ENCODE assay signal across 1 cellular context in the genomic region with DNA sequence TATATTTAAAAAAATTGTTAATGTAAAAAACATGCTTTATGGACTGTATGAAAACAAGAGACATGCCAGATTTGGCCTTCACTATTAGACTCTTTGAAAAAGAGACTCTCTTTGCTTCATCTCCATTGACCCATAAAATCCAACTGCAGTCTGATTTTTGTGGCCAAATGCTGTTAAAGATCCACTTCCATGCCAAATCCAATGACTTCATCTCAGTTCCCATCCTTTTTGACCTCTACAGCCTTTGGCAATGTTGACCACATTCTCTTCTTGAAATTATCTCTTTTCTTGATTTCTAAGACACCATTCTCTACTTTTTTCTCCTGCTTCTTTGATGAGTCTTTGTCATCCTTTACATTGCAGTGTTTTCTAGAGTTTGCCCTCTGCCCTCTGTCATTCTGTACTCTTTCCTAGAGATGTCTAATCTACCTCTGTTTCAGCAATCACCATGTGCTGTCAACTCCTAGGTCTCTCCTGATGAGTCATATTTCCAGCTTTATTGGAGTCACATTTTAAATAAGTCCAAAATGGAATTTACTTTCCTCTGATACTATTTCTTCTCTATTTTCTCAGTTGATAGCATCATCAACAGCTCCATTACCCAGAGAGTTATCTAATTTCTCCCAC.
A peak's percentile ranks its signal among the peaks of the same experiment; 100 is the strongest.
TF ChIP-seq lines count a peak whose summit lies in the region.

No MANE protein-coding gene starts in this region.

TF ChIP-seq in K562, 482 proteins besides CTCF, POLR2A, EP300 and RAD21 (continued from another document):
- peak; percentile 31; the same call in 1 of the 2 replicates for TF ChIP-seq JUND (IDR thresholded peaks at IDR 0.05; ENCODE audit: borderline replicate concordance, low read depth, low read length)
- TF ChIP-seq JUND (tag; IDR thresholded peaks at IDR 0.05; ENCODE audit: borderline replicate concordance, low read depth, low read length): no peak
- TF ChIP-seq XRCC5 (IDR thresholded peaks at IDR 0.05; ENCODE audit: low read depth, low read length): no peak
- TF ChIP-seq ZNF347 (CRISPR knock-in tag; IDR thresholded peaks at IDR 0.05; ENCODE audit: low read depth): no peak
- no peak for TF ChIP-seq MED1 (CRISPR knock-in tag; IDR thresholded peaks at IDR 0.05; ENCODE audit: borderline replicate concordance)
- TF ChIP-seq SMARCB1 (IDR thresholded peaks at IDR 0.05; ENCODE audit: insufficient read length, low read depth): no peak
- no peak for TF ChIP-seq ZNF384 (IDR thresholded peaks at IDR 0.05; ENCODE audit: low read depth, low read length)
- TF ChIP-seq, protein P1, sequence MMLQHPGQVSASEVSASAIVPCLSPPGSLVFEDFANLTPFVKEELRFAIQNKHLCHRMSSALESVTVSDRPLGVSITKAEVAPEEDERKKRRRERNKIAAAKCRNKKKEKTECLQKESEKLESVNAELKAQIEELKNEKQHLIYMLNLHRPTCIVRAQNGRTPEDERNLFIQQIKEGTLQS (IDR thresholded peaks at IDR 0.05): peak; percentile 77
- TF ChIP-seq, protein P1 (CRISPR knock-in tag; conservative IDR thresholded peaks at IDR 0.05): no peak
- TF ChIP-seq, protein P2, sequence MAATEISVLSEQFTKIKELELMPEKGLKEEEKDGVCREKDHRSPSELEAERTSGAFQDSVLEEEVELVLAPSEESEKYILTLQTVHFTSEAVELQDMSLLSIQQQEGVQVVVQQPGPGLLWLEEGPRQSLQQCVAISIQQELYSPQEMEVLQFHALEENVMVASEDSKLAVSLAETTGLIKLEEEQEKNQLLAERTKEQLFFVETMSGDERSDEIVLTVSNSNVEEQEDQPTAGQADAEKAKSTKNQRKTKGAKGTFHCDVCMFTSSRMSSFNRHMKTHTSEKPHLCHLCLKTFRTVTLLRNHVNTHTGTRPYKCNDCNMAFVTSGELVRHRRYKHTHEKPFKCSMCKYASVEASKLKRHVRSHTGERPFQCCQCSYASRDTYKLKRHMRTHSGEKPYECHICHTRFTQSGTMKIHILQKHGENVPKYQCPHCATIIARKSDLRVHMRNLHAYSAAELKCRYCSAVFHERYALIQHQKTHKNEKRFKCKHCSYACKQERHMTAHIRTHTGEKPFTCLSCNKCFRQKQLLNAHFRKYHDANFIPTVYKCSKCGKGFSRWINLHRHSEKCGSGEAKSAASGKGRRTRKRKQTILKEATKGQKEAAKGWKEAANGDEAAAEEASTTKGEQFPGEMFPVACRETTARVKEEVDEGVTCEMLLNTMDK (IDR thresholded peaks at IDR 0.05; ENCODE audit: borderline replicate concordance, insufficient read depth, low read depth, low read length, poor library complexity, severe bottlenecking): no peak
- TF ChIP-seq TCFL5 (CRISPR knock-in tag; conservative IDR thresholded peaks at IDR 0.05): no peak
- TF ChIP-seq YY1 (IDR thresholded peaks at IDR 0.05; ENCODE audit: borderline replicate concordance in 1 of 3, control insufficient read depth in 1 of 3, extremely low read depth in 1 of 3, insufficient read depth in 3 of 3, insufficient read length in 1 of 3, insufficient replicate concordance in 2 of 3, low read depth in 1 of 3, low read length in 2 of 3): no peak
- no peak for TF ChIP-seq ZNF316 (IDR thresholded peaks at IDR 0.05)
- TF ChIP-seq, protein P3, sequence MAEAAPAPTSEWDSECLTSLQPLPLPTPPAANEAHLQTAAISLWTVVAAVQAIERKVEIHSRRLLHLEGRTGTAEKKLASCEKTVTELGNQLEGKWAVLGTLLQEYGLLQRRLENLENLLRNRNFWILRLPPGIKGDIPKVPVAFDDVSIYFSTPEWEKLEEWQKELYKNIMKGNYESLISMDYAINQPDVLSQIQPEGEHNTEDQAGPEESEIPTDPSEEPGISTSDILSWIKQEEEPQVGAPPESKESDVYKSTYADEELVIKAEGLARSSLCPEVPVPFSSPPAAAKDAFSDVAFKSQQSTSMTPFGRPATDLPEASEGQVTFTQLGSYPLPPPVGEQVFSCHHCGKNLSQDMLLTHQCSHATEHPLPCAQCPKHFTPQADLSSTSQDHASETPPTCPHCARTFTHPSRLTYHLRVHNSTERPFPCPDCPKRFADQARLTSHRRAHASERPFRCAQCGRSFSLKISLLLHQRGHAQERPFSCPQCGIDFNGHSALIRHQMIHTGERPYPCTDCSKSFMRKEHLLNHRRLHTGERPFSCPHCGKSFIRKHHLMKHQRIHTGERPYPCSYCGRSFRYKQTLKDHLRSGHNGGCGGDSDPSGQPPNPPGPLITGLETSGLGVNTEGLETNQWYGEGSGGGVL (CRISPR knock-in tag; IDR thresholded peaks at IDR 0.05): no peak
- no peak for TF ChIP-seq BRCA1 (IDR thresholded peaks at IDR 0.05)
- TF ChIP-seq BRCA1 (CRISPR knock-in tag; IDR thresholded peaks at IDR 0.05): no peak
- TF ChIP-seq NFATC3 (IDR thresholded peaks at IDR 0.05): no peak
- no peak for TF ChIP-seq ZKSCAN3 (CRISPR knock-in tag; IDR thresholded peaks at IDR 0.05)
- peak; percentile 54; the same call in 1 of the 2 replicates for TF ChIP-seq FOSL1 (tag; conservative IDR thresholded peaks at IDR 0.05)
- TF ChIP-seq, protein P4, sequence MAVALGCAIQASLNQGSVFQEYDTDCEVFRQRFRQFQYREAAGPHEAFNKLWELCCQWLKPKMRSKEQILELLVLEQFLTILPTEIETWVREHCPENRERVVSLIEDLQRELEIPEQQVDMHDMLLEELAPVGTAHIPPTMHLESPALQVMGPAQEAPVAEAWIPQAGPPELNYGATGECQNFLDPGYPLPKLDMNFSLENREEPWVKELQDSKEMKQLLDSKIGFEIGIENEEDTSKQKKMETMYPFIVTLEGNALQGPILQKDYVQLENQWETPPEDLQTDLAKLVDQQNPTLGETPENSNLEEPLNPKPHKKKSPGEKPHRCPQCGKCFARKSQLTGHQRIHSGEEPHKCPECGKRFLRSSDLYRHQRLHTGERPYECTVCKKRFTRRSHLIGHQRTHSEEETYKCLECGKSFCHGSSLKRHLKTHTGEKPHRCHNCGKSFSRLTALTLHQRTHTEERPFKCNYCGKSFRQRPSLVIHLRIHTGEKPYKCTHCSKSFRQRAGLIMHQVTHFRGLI (CRISPR knock-in tag; IDR thresholded peaks at IDR 0.05): no peak
- no peak for TF ChIP-seq SAFB (IDR thresholded peaks at IDR 0.05; ENCODE audit: borderline replicate concordance, low read depth, low read length)
